34 cellular contexts compared by ENCODE assay signal in genomic region chr11:64594159-64594939, GRCh38. TPM values are rescaled to one million over a fixed set of nuclear protein-coding genes. Genes with fewer than 3 reads are reported as not detected.
"Had no signal": no experiment of that assay in that cellular context is flagged by ENCODE, and none has a peak within 500 bp of the region (broad histone marks: within the 10 kb centered on the region; RNA-seq: fewer than 3 reads in every experiment).

No MANE protein-coding gene starts in this region.

- H3K9me3 ChIP-seq: neutrophil, ovary, prostate gland, thyroid gland had no signal

- FAIRE-seq: colon, TTC549 had no signal

- H3K4me1 ChIP-seq: breast epithelium, esophagus muscularis mucosa, foreskin keratinocyte, heart left ventricle, prostate gland, stomach, thyroid gland, upper lobe of left lung had no signal

- H3K27ac ChIP-seq: breast epithelium, esophagus muscularis mucosa, foreskin keratinocyte, heart left ventricle, neutrophil, ovary, prostate gland, stomach, thyroid gland, upper lobe of left lung, VCaP had no signal

- H3K4me2 ChIP-seq: smooth muscle cell had no signal

- ATAC-seq: activated T-cell treated with anti-CD3 and anti-CD28 coated beads, Interleukin-2, amount 50 U/mL, for 72 hours; foreskin keratinocyte; heart left ventricle; left lobe of liver; stimulated activated naive B cell treated with anti-CD40 and anti-IgM and Interleukin-4, amounts not matched to agents 10 μg/mL and 1 μg/mL and 100 μg/mL, for 72 hours had no signal

- DNase-seq: activated CD4-positive, alpha-beta T cell treated with anti-CD3 and anti-CD28 coated beads for 4 hours; activated CD4-positive, alpha-beta T cell treated with anti-CD3 and anti-CD28 coated beads, Interleukin-2, amount 50 U/mL, for 4 hours; activated naive CD4-positive, alpha-beta T cell treated with anti-CD3 and anti-CD28 coated beads, Interleukin-2, amount 10 ng/mL, durations not matched to agents 7 days and 5 days; activated T-cell treated with anti-CD3 and anti-CD28 coated beads for 4 hours; activated T-cell treated with anti-CD3 and anti-CD28 coated beads, Interleukin-2, amount 50 U/mL, for 72 hours; dermis blood vessel endothelial cell; effector CD4-positive, alpha-beta T cell; foreskin keratinocyte; hypothalamus; immature natural killer cell; nephron progenitor cell; retina; stimulated activated CD4-positive, alpha-beta T cell treated with anti-CD3 and anti-CD28 coated beads, Interleukin-15, amount 100 ng/mL, for 24 hours; stimulated activated CD4-positive, alpha-beta T cell treated with anti-CD3 and anti-CD28 coated beads, Interleukin-2, amount 100 ng/mL, for 24 hours; stimulated activated naive B cell treated with anti-CD40 and anti-IgM and Interleukin-4, amounts not matched to agents 10 μg/mL and 1 μg/mL and 100 μg/mL, for 72 hours; stomach; T-helper 9 cell; thyroid gland; upper lobe of left lung had no signal

- H3K36me3 ChIP-seq: breast epithelium, esophagus muscularis mucosa, heart left ventricle, neutrophil, ovary, prostate gland, stomach, thyroid gland, upper lobe of left lung had no signal

- H3K27me3 ChIP-seq: breast epithelium, foreskin keratinocyte, heart left ventricle, neutrophil, ovary, stomach, thyroid gland, upper lobe of left lung had no signal

- H3K4me3 ChIP-seq: breast epithelium, esophagus muscularis mucosa, heart left ventricle, lung, ovary, prostate gland, smooth muscle cell, stomach, thyroid gland, upper lobe of left lung had no signal

RNA-seq across cellular contexts. Expression of gene SLC22A12, which starts 3.3 kb away (rescaled TPM):
- total RNA-seq: activated T-cell treated with anti-CD3 and anti-CD28 coated beads, Interleukin-2, amount 50 U/mL, for 72 hours; breast epithelium; dermis blood vessel endothelial cell; esophagus muscularis mucosa; foreskin keratinocyte; heart left ventricle; kidney epithelial cell; left lobe of liver; lung; mucosa of gallbladder; ovary; prostate gland; smooth muscle cell; stomach; thyroid gland; upper lobe of left lung had no signal
- polyA plus RNA-seq: foreskin keratinocyte, heart left ventricle, immature natural killer cell, lung, ovary, smooth muscle cell, stomach had no signal

RNA-seq across cellular contexts. Expression of gene SLC22A11, which starts 38.6 kb away (rescaled TPM):
- total RNA-seq: activated T-cell treated with anti-CD3 and anti-CD28 coated beads, Interleukin-2, amount 50 U/mL, for 72 hours; breast epithelium; dermis blood vessel endothelial cell; esophagus muscularis mucosa; foreskin keratinocyte; heart left ventricle; kidney epithelial cell; lung; mesenteric fat pad; prostate gland; smooth muscle cell; stomach; thyroid gland; upper lobe of left lung had no signal
- polyA plus RNA-seq: foreskin keratinocyte, heart left ventricle, immature natural killer cell, smooth muscle cell, stomach had no signal
